Comparison of ENCODE assay signal across 8 cellular contexts in the genomic region with DNA sequence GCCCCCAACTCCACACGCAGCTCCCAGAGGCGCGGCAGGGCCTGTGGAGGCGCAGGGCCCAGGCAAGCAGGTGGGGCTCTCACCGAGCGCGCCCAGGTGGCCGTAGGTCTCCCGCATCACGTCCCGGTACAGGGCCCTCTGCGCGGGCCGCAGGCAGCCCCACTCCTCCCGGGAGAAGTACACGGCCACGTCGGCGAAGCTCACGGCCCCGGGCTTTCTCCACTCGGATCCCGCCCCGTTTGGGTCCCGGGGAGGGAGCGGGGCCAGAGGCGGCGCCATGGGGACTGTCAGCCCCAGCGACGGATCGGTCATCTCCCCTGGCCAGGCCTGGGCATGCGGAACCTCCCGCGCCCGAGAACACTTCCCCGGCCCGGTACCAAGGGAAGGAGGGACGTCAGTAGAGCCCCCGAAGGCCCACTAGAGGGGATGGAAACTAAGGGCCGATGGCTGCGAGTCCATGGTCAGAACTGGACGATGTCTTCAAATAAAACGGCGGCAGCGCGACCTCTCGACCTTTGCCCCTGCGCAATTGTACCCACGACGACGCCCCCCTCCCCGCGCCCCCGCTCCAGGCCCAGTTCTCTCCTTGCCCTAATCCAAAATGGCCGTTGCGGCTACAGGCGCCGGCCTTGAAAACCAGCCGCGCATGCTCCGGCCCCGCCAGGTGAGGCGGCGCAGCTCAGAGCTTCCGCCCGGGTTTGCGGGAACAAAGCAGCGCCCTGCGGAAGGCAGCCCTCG. TPM values are rescaled to one million over a fixed set of nuclear protein-coding genes. Genes with fewer than 3 reads are reported as not detected.
DNase-seq lines count a peak whose midpoint lies in the region; ATAC-seq, FAIRE-seq and TF ChIP-seq lines count a peak whose summit lies in the region.

A gene (minus strand): TSS at position 491 of the 738 bp plus-strand sequence. CDS start 179 bp downstream, at position 312.

- H3K27ac Mint-ChIP-seq in astrocyte (ENCODE audit: unreplicated experiment): peak within 1 kb of the TSS; percentile 94

- peak within 1 kb of the TSS; percentile 67 for H3K27ac ChIP-seq in astrocyte (ENCODE audit: low read depth, low read length)
- peak within 1 kb of the TSS; percentile 97 for H3K27ac ChIP-seq in hepatocyte

- H3K36me3 ChIP-seq in astrocyte (ENCODE audit: insufficient read depth, low read length) (no peaks in the 10 kb centered on the region), hepatocyte (replicated peaks; ENCODE audit: insufficient read depth, low read depth) (no peaks in the 10 kb centered on the region)

- H3K79me2 ChIP-seq in astrocyte (ENCODE audit: insufficient read depth, low read length) (peaks cover 22% of the 10 kb centered on the region), hepatocyte (peaks cover 42% of the 10 kb centered on the region)

- no peaks in the 10 kb centered on the region for H3K9me2 ChIP-seq in hepatocyte (replicated peaks; ENCODE audit: insufficient read depth)

- H3K4me3 Mint-ChIP-seq in astrocyte (ENCODE audit: unreplicated experiment): peak within 1 kb of the TSS; percentile 94

- FAIRE-seq in astrocyte (lab: Jason Lieb, UNC): no peak

- H4K20me1 ChIP-seq in astrocyte (ENCODE audit: insufficient read depth, low read length) (no peaks in the 10 kb centered on the region), hepatocyte (ENCODE audit: insufficient read depth, poor library complexity, severe bottlenecking) (no peaks in the 10 kb centered on the region)

- WGBS in hepatocyte (ENCODE audit: low lambda C conversion rate, missing lambda C conversion rate): 6% methylated on average over 60 of the region's 70 CpGs

- peak within 1 kb of the TSS; percentile 92 for H3K4me2 ChIP-seq in astrocyte (ENCODE audit: low read length)
- H3K4me2 ChIP-seq in hepatocyte: peak within 1 kb of the TSS; percentile 81

- peak; percentile 95 for DNase-seq in GM12865 (ENCODE audit: low read depth)
- DNase-seq in NCI-H2029 (lab: John Stamatoyannopoulos, UW): peak; percentile 80
- DNase-seq in T1000 (lab: John Stamatoyannopoulos, UW): peak; percentile 64
- peak; percentile 61 for DNase-seq in astrocyte (ENCODE audit: low read depth)
- DNase-seq in hepatocyte (ENCODE audit: low spot score): peak; percentile 94
- DNase-seq in retina: peak; percentile 95

- H3K9me3 Mint-ChIP-seq in astrocyte (ENCODE audit: unreplicated experiment): no peaks in the 10 kb centered on the region

- H3K27me3 Mint-ChIP-seq in astrocyte (ENCODE audit: low read depth, unreplicated experiment): no peaks in the 10 kb centered on the region

- peak within 1 kb of the TSS; percentile 90 for H3K4me3 ChIP-seq in GM12865 (ENCODE audit: low read depth, low read length)
- peak within 1 kb of the TSS; percentile 68 for H3K4me3 ChIP-seq in astrocyte (ENCODE audit: insufficient read depth, low read depth, low read length)
- H3K4me3 ChIP-seq in hepatocyte: peak within 1 kb of the TSS; percentile 53

- peaks cover 7% of the 10 kb centered on the region for H3K4me1 Mint-ChIP-seq in astrocyte (ENCODE audit: low read depth, unreplicated experiment)

- peak; percentile 77 for ATAC-seq in HG02798 (IDR thresholded peaks at IDR 0.05; ENCODE audit: poor library complexity, unreplicated experiment)
- ATAC-seq in HG02981 (IDR thresholded peaks at IDR 0.05; ENCODE audit: unreplicated experiment): no peak

- peaks cover 6% of the 10 kb centered on the region for H3K36me3 Mint-ChIP-seq in astrocyte (ENCODE audit: low read depth, unreplicated experiment)

- H3K27me3 ChIP-seq in astrocyte (ENCODE audit: insufficient read depth, low read length): no peaks in the 10 kb centered on the region
- H3K27me3 ChIP-seq in hepatocyte: no peaks in the 10 kb centered on the region

- H3K4me1 ChIP-seq in astrocyte (ENCODE audit: insufficient read depth, low read length): peaks cover 21% of the 10 kb centered on the region
- H3K4me1 ChIP-seq in hepatocyte (ENCODE audit: insufficient read depth): peaks cover 22% of the 10 kb centered on the region

- H2AFZ ChIP-seq in astrocyte (ENCODE audit: low read depth, low read length) (peak within 1 kb of the TSS; percentile 95), hepatocyte (peak within 1 kb of the TSS; percentile 78)

- TF ChIP-seq CTCF in GM12865 (IDR thresholded peaks at IDR 0.05; ENCODE audit: insufficient read depth, low read depth, low read length, missing control alignments): no peak
- no peak for TF ChIP-seq CTCF in astrocyte (IDR thresholded peaks at IDR 0.05; ENCODE audit: insufficient read depth, low read depth, low read length)
- no peak for TF ChIP-seq CTCF in hepatocyte (IDR thresholded peaks at IDR 0.05; ENCODE audit: poor library complexity)

- peak within 1 kb of the TSS; percentile 85 for H3K9ac ChIP-seq in astrocyte (ENCODE audit: low read length)

- no peaks in the 10 kb centered on the region for H3K9me3 ChIP-seq in astrocyte (ENCODE audit: insufficient read depth, low read depth, low read length)
- no peaks in the 10 kb centered on the region for H3K9me3 ChIP-seq in hepatocyte (ENCODE audit: low read depth)

RNA-seq across cellular contexts. Expression of the gene that starts here (rescaled TPM):
- 5.2 and 6.6 TPM in 2 replicates for total RNA-seq in astrocyte
- 11.1 and 13.4 TPM in 2 replicates for total RNA-seq in hepatocyte
- 9.9 and 10.5 TPM in 2 replicates for polyA plus RNA-seq in hepatocyte
